In the genomic region with DNA sequence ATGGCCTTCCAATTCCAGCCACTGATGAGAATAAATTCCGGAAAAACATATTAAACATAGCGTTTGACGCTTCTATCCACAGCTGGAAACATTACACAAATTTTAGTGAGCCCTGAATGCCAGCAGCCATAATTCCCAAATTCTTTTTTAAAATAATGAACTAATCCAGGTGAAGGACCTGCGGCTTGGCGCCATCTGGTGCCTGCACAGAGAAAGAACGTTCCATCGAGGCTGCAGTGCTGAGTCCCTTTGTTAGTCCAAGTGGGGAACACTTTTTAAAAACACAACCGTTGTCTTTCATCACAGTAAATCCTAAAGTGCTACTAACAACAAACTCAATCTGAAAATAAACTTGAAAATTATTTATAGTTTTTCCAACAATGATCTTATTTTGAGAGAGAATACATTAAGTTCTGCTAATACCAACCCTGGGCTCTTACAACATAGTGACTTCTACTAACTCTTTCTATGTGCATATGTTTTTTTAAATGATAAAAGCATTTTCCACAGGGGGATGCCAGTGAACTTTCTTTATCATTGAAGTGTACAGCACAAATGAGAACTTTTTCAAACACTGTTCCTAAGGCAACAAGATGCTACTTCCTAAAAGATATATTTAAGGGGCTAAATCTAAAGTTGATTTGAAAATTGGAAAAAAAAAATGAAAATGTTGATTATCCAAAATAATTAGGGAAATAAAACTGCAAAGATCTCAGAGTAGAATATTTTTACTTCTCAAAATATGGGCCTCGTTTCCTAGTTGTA, we compare ENCODE assay signal across 1 cellular context.
TF ChIP-seq lines count a peak whose summit lies in the region.

No MANE protein-coding gene starts in this region.

TF ChIP-seq in HepG2, 621 proteins besides CTCF, POLR2A, EP300 and RAD21 (continued from another document and continues in another):
- TF ChIP-seq, protein P1, sequence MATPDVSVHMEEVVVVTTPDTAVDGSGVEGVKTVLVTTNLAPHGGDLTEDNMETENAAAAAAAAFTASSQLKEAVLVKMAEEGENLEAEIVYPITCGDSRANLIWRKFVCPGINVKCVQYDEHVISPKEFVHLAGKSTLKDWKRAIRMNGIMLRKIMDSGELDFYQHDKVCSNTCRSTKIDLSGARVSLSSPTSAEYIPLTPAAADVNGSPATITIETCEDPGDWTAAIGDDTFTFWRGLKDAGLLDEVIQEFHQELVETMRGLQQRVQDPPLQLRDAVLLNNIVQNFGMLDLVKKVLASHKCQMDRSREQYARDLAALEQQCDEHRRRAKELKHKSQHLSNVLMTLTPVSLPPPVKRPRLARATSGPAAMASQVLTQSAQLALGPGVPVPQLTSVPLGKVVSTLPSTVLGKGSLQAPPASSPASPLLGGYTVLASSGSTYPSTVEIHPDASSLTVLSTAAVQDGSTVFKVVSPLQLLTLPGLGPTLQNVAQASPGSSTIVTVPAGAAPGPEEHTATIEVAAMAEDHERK (CRISPR knock-in tag; IDR thresholded peaks at IDR 0.05; ENCODE audit: low read depth) = no peak
- no peak for TF ChIP-seq KDM1A (CRISPR knock-in tag; IDR thresholded peaks at IDR 0.05)
- no peak for TF ChIP-seq SMYD3 (CRISPR knock-in tag; IDR thresholded peaks at IDR 0.05)
- peak; percentile 55 for TF ChIP-seq XRCC5 (optimal IDR thresholded peaks at IDR 0.05; ENCODE audit: low read length)
- no peak for TF ChIP-seq ZNF432 (CRISPR knock-in tag; IDR thresholded peaks at IDR 0.05; ENCODE audit: borderline replicate concordance)
- no peak for TF ChIP-seq MED8 (CRISPR knock-in tag; IDR thresholded peaks at IDR 0.05; ENCODE audit: insufficient replicate concordance)
- TF ChIP-seq, protein P2, sequence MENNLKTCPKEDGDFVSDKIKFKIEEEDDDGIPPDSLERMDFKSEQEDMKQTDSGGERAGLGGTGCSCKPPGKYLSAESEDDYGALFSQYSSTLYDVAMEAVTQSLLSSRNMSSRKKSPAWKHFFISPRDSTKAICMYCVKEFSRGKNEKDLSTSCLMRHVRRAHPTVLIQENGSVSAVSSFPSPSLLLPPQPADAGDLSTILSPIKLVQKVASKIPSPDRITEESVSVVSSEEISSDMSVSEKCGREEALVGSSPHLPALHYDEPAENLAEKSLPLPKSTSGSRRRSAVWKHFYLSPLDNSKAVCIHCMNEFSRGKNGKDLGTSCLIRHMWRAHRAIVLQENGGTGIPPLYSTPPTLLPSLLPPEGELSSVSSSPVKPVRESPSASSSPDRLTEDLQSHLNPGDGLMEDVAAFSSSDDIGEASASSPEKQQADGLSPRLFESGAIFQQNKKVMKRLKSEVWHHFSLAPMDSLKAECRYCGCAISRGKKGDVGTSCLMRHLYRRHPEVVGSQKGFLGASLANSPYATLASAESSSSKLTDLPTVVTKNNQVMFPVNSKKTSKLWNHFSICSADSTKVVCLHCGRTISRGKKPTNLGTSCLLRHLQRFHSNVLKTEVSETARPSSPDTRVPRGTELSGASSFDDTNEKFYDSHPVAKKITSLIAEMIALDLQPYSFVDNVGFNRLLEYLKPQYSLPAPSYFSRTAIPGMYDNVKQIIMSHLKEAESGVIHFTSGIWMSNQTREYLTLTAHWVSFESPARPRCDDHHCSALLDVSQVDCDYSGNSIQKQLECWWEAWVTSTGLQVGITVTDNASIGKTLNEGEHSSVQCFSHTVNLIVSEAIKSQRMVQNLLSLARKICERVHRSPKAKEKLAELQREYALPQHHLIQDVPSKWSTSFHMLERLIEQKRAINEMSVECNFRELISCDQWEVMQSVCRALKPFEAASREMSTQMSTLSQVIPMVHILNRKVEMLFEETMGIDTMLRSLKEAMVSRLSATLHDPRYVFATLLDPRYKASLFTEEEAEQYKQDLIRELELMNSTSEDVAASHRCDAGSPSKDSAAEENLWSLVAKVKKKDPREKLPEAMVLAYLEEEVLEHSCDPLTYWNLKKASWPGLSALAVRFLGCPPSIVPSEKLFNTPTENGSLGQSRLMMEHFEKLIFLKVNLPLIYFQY (CRISPR knock-in tag; IDR thresholded peaks at IDR 0.05; ENCODE audit: borderline replicate concordance) = 0 out of 2 replicates have a peak, but pooled peaks have one; percentile 42
- TF ChIP-seq GATA4 (IDR thresholded peaks at IDR 0.05; ENCODE audit: borderline replicate concordance, low read depth) = no peak
- TF ChIP-seq CHD4 (IDR thresholded peaks at IDR 0.05; ENCODE audit: borderline replicate concordance, low read length) = peak; percentile 59; the same call in 1 of the 2 replicates
- TF ChIP-seq, protein P3, sequence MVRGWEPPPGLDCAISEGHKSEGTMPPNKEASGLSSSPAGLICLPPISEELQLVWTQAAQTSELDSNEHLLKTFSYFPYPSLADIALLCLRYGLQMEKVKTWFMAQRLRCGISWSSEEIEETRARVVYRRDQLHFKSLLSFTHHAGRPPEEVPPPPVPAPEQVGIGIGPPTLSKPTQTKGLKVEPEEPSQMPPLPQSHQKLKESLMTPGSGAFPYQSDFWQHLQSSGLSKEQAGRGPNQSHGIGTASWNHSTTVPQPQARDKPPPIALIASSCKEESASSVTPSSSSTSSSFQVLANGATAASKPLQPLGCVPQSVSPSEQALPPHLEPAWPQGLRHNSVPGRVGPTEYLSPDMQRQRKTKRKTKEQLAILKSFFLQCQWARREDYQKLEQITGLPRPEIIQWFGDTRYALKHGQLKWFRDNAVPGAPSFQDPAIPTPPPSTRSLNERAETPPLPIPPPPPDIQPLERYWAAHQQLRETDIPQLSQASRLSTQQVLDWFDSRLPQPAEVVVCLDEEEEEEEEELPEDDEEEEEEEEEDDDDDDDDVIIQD (CRISPR knock-in tag; IDR thresholded peaks at IDR 0.05; ENCODE audit: low read depth) = no peak
- no peak for TF ChIP-seq TCF12 (IDR thresholded peaks at IDR 0.05)
- no peak for TF ChIP-seq TCF12 (CRISPR knock-in tag; IDR thresholded peaks at IDR 0.05)
- TF ChIP-seq ZNF773 (CRISPR knock-in tag; IDR thresholded peaks at IDR 0.05; ENCODE audit: borderline replicate concordance) = no peak
- TF ChIP-seq FOSL2 (CRISPR knock-in tag; IDR thresholded peaks at IDR 0.05) = peak; percentile 38; the same call in 1 of the 2 replicates
- TF ChIP-seq PRPF4 (IDR thresholded peaks at IDR 0.05; ENCODE audit: low read depth, low read length, poor library complexity, severe bottlenecking) = no peak
- no peak for TF ChIP-seq ZNF136 (CRISPR knock-in tag; IDR thresholded peaks at IDR 0.05; ENCODE audit: low read depth)
- TF ChIP-seq ZNF776 (CRISPR knock-in tag; IDR thresholded peaks at IDR 0.05) = no peak
- TF ChIP-seq ZFYVE20 (CRISPR knock-in tag; IDR thresholded peaks at IDR 0.05; ENCODE audit: borderline replicate concordance, low read depth) = no peak
- TF ChIP-seq HINFP (CRISPR knock-in tag; IDR thresholded peaks at IDR 0.05; ENCODE audit: low read depth) = no peak
- TF ChIP-seq, protein P4, sequence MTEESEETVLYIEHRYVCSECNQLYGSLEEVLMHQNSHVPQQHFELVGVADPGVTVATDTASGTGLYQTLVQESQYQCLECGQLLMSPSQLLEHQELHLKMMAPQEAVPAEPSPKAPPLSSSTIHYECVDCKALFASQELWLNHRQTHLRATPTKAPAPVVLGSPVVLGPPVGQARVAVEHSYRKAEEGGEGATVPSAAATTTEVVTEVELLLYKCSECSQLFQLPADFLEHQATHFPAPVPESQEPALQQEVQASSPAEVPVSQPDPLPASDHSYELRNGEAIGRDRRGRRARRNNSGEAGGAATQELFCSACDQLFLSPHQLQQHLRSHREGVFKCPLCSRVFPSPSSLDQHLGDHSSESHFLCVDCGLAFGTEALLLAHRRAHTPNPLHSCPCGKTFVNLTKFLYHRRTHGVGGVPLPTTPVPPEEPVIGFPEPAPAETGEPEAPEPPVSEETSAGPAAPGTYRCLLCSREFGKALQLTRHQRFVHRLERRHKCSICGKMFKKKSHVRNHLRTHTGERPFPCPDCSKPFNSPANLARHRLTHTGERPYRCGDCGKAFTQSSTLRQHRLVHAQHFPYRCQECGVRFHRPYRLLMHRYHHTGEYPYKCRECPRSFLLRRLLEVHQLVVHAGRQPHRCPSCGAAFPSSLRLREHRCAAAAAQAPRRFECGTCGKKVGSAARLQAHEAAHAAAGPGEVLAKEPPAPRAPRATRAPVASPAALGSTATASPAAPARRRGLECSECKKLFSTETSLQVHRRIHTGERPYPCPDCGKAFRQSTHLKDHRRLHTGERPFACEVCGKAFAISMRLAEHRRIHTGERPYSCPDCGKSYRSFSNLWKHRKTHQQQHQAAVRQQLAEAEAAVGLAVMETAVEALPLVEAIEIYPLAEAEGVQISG (CRISPR knock-in tag; IDR thresholded peaks at IDR 0.05) = 0 out of 2 replicates have a peak, but pooled peaks have one; percentile 1
- TF ChIP-seq ZNF605 (CRISPR knock-in tag; IDR thresholded peaks at IDR 0.05) = no peak
- TF ChIP-seq YEATS2 (CRISPR knock-in tag; IDR thresholded peaks at IDR 0.05; ENCODE audit: borderline replicate concordance) = peak; percentile 26; the same call in 1 of the 2 replicates
- TF ChIP-seq KLF12 (CRISPR knock-in tag; IDR thresholded peaks at IDR 0.05; ENCODE audit: borderline replicate concordance) = no peak
- no peak for TF ChIP-seq IRF1 (CRISPR knock-in tag; IDR thresholded peaks at IDR 0.05; ENCODE audit: low read depth)
- TF ChIP-seq SP1 (IDR thresholded peaks at IDR 0.05) = no peak
- no peak for TF ChIP-seq SP1 (CRISPR knock-in tag; IDR thresholded peaks at IDR 0.05)
- no peak for TF ChIP-seq ZNF282 (IDR thresholded peaks at IDR 0.05; ENCODE audit: partially characterized antibody)
- TF ChIP-seq ZNF337 (CRISPR knock-in tag; IDR thresholded peaks at IDR 0.05; ENCODE audit: borderline replicate concordance, low read depth) = no peak
- peak; percentile 5; the same call in 1 of the 2 replicates for TF ChIP-seq NR2C2 (CRISPR knock-in tag; IDR thresholded peaks at IDR 0.05; ENCODE audit: borderline replicate concordance)
- TF ChIP-seq MEF2D (CRISPR knock-in tag; IDR thresholded peaks at IDR 0.05) = 0 out of 2 replicates have a peak, but pooled peaks have one; percentile 11
- TF ChIP-seq SALL1 (CRISPR knock-in tag; IDR thresholded peaks at IDR 0.05) = 0 out of 2 replicates have a peak, but pooled peaks have one; percentile 15
- no peak for TF ChIP-seq RAD51 (IDR thresholded peaks at IDR 0.05; ENCODE audit: borderline replicate concordance)
- TF ChIP-seq ZNF737 (CRISPR knock-in tag; IDR thresholded peaks at IDR 0.05; ENCODE audit: borderline replicate concordance) = no peak
- TF ChIP-seq BHLHE40 (IDR thresholded peaks at IDR 0.05; ENCODE audit: low read length) = no peak
- TF ChIP-seq BATF2 (CRISPR knock-in tag; IDR thresholded peaks at IDR 0.05) = no peak
- TF ChIP-seq HBP1 (CRISPR knock-in tag; IDR thresholded peaks at IDR 0.05; ENCODE audit: low read depth) = no peak
- no peak for TF ChIP-seq ZNF343 (CRISPR knock-in tag; IDR thresholded peaks at IDR 0.05)
- 0 out of 2 replicates have a peak, but pooled peaks have one; percentile 30 for TF ChIP-seq GATAD2A (CRISPR knock-in tag; IDR thresholded peaks at IDR 0.05)
- peak; percentile 20; the same call in 1 of the 2 replicates for TF ChIP-seq FOXJ3 (CRISPR knock-in tag; IDR thresholded peaks at IDR 0.05; ENCODE audit: borderline replicate concordance)
- peak; percentile 37 for TF ChIP-seq TEAD3 (CRISPR knock-in tag; optimal IDR thresholded peaks at IDR 0.05; ENCODE audit: borderline replicate concordance)
- TF ChIP-seq ZNF350 (CRISPR knock-in tag; IDR thresholded peaks at IDR 0.05; ENCODE audit: borderline replicate concordance, low read depth) = no peak
- TF ChIP-seq ZSCAN20 (CRISPR knock-in tag; IDR thresholded peaks at IDR 0.05; ENCODE audit: borderline replicate concordance) = 0 out of 2 replicates have a peak, but pooled peaks have one; percentile 18
- TF ChIP-seq ZMYM2 (CRISPR knock-in tag; IDR thresholded peaks at IDR 0.05) = no peak
- TF ChIP-seq EHMT2 (IDR thresholded peaks at IDR 0.05; ENCODE audit: borderline replicate concordance, low read depth, low read length) = 0 out of 2 replicates have a peak, but pooled peaks have one; percentile 11
- 0 out of 2 replicates have a peak, but pooled peaks have one; percentile 18 for TF ChIP-seq ARID3A (IDR thresholded peaks at IDR 0.05; ENCODE audit: low read depth, low read length)
- TF ChIP-seq ZFP62 (CRISPR knock-in tag; IDR thresholded peaks at IDR 0.05) = no peak
